13 cellular contexts compared by ENCODE assay signal in the genomic region with DNA sequence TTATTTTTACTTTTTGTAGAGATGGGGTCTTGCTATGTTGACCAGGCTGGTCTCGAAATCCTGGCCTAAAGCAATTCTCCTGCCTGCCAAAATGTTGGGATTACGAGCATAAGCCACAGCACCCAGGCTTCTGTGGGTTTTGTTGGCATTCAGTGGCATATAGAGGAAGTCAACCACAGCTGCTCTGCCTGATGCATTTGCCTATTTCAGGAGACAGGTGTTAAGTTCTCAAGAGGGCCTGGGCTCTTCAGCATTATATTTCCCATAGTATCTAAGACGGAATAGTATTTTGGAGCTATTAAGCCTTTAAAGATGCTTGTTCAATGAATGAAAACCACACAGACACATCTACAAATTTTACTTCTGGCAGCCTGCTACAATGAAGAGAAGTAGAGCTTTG.
"Had no signal": no experiment of that assay in that cellular context is flagged by ENCODE, and none has a peak within 500 bp of the region (broad histone marks: within the 10 kb centered on the region; RNA-seq: fewer than 3 reads in every experiment).

No MANE protein-coding gene starts in this region.

- ATAC-seq: activated CD8-positive, alpha-beta T cell treated with anti-CD3 and anti-CD28 coated beads, Interleukin-2, amount 10 ng/mL, durations not matched to agents 7 days and 5 days; effector memory CD8-positive, alpha-beta T cell had no signal

- H3K27ac ChIP-seq: left ventricle myocardium inferior, stomach had no signal

- H3K9me3 ChIP-seq: left ventricle myocardium inferior, stomach had no signal

- DNase-seq: activated CD4-positive, alpha-beta T cell treated with anti-CD3 and anti-CD28 coated beads, Interleukin-2, amount 10 ng/mL, durations not matched to agents 24 days and 14 days; activated CD8-positive, alpha-beta T cell treated with anti-CD3 and anti-CD28 coated beads, Interleukin-2, amount 10 ng/mL, durations not matched to agents 7 days and 5 days; activated naive CD4-positive, alpha-beta T cell treated with anti-CD3 and anti-CD28 coated beads for 36 hours; activated T-cell treated with anti-CD3 and anti-CD28 coated beads, Interleukin-2, amount 50 U/mL, for 24 hours; caudate nucleus; effector memory CD8-positive, alpha-beta T cell; immature natural killer cell; kidney glomerular epithelial cell; left ventricle myocardium inferior; mammary epithelial cell; midbrain; stimulated activated CD4-positive, alpha-beta T cell treated with anti-CD3 and anti-CD28 coated beads, Interleukin-2, amount 100 ng/mL, for 24 hours; stomach had no signal

- H3K4me3 ChIP-seq: left ventricle myocardium inferior, stomach had no signal
